ENCODE assay signal across 10 cellular contexts in the genomic region with DNA sequence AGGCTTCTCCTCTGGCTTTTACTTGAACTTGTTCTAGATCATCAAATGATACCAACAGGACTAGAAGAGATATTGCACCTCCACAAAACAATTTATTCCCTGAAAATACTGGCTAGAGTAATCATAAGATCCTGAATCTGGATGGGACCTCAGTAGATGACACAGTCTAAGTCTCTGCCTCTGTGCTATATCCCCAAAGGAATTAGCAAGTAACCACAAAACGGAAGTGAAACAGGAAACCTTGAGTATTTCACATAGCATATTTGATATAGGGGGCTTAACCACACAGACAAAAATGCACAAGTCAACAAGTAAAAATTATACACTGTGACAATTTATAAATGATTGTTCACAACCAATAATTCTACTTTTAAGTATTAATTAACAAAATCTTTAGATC.
DNase-seq lines count a peak whose midpoint lies in the region; ATAC-seq, FAIRE-seq and TF ChIP-seq lines count a peak whose summit lies in the region.
"Had no signal": no experiment of that assay in that cellular context is flagged by ENCODE, and none has a peak within 500 bp of the region (broad histone marks: within the 10 kb centered on the region; RNA-seq: fewer than 3 reads in every experiment).

No MANE protein-coding gene starts in this region.

- no peak for TF ChIP-seq EP300 in K562 (IDR thresholded peaks at IDR 0.05; ENCODE audit: low read length)

- no peak for DNase-seq in Calu3
- DNase-seq in KG1 (lab: John Stamatoyannopoulos, UW) = peak; percentile 32
- DNase-seq in K562 (ENCODE audit: extremely low read depth in 1 of 4, low spot score in 3 of 4) = no peak
- DNase-seq in NCI-H82 (lab: John Stamatoyannopoulos, UW) = no peak
- no peak for DNase-seq in posterior vena cava (ENCODE audit: low spot score)
- DNase-seq in NCI-H510A treated with DMSO at 0.1 percent for 48 hours (lab: John Stamatoyannopoulos, UW) = no peak
- DNase-seq: activated T-cell treated with anti-CD3 and anti-CD28 coated beads, Interleukin-2, amount 50 U/mL, for 72 hours had no signal

- H3K9me3 ChIP-seq in K562 (replicated peaks; ENCODE audit: control insufficient read depth, insufficient read depth, low read depth, low read length) = no peaks in the 10 kb centered on the region

- CTCF ChIA-PET in Calu3 (lab: Charles Lee) = no interaction called here
- CTCF ChIA-PET in K562 (lab: Yijun Ruan, JAX; ENCODE audit: low intra/inter-chr PET ratio) = no interaction called here

- no peak overlapping the region for H3K27ac ChIP-seq in K562 (ENCODE audit: extremely low read depth, low read depth, low read length)

- H3K27me3 Mint-ChIP-seq in Calu3 (ENCODE audit: unreplicated experiment) = no peaks in the 10 kb centered on the region

- POLR2A ChIA-PET in K562 (lab: Yijun Ruan, JAX) = interaction anchor here (0.6 kb wide), 1 partner anchor 89 kb away, joined by 3 read pairs; no protein-coding TSS in a partner anchor

- H3K36me3 Mint-ChIP-seq in Calu3 (ENCODE audit: insufficient read depth, unreplicated experiment) = peaks cover 5% of the 10 kb centered on the region
- H3K36me3 Mint-ChIP-seq: natural killer cell treated with Interleukin-12 subunit alpha and Interleukin-12 subunit beta and Interleukin-15 and Interleukin-18, amount 100 ng/mL, for 72 hours had no signal

- no peaks in the 10 kb centered on the region for H4K20me1 ChIP-seq in K562 (replicated peaks; ENCODE audit: control insufficient read depth, insufficient read depth, low read length)

- H3K27me3 ChIP-seq in K562 (ENCODE audit: control insufficient read depth in 2 of 2, insufficient read depth in 2 of 2, low read length in 2 of 2) = no peaks in the 10 kb centered on the region

- H3K4me2 ChIP-seq in K562 (ENCODE audit: insufficient read depth, low read length) = no peak overlapping the region

- ATAC-seq in GM21526 (IDR thresholded peaks at IDR 0.05; ENCODE audit: low FRiP score, unreplicated experiment) = peak; percentile 70
- no peak for ATAC-seq in K562
- ATAC-seq in GM21528 (IDR thresholded peaks at IDR 0.05; ENCODE audit: low FRiP score, unreplicated experiment) = no peak
- ATAC-seq: activated T-cell treated with anti-CD3 and anti-CD28 coated beads, Interleukin-2, amount 50 U/mL, for 72 hours; natural killer cell treated with Interleukin-12 subunit alpha and Interleukin-12 subunit beta and Interleukin-15 and Interleukin-18, amount 100 ng/mL, for 72 hours had no signal

- H3K9me1 ChIP-seq in K562 (ENCODE audit: control insufficient read depth, insufficient read depth, low read length) = no peaks in the 10 kb centered on the region

- H3K9ac ChIP-seq in K562 (ENCODE audit: insufficient read depth in 1 of 2, low read depth in 2 of 2, low read length in 2 of 2) = no peak overlapping the region

- no peak overlapping the region for H2AFZ ChIP-seq in K562 (ENCODE audit: low read depth, low read length)

- in situ Hi-C loops in K562 (cut with MboI) = no loop called here

- TF ChIP-seq POLR2A in K562 (conservative IDR thresholded peaks at IDR 0.05) = no peak

- no peaks in the 10 kb centered on the region for H3K79me2 ChIP-seq in K562 (ENCODE audit: control insufficient read depth, insufficient read depth, low read length)

- H3K9me3 Mint-ChIP-seq in Calu3 (ENCODE audit: low read depth, unreplicated experiment) = no peaks in the 10 kb centered on the region
- H3K9me3 Mint-ChIP-seq: activated T-cell treated with anti-CD3 and anti-CD28 coated beads, Interleukin-2, amount 50 U/mL, for 72 hours; natural killer cell treated with Interleukin-12 subunit alpha and Interleukin-12 subunit beta and Interleukin-15 and Interleukin-18, amount 100 ng/mL, for 72 hours had no signal

- H3K27ac Mint-ChIP-seq in Calu3 (ENCODE audit: unreplicated experiment) = peak overlapping the region; percentile 48
- H3K27ac Mint-ChIP-seq: activated T-cell treated with anti-CD3 and anti-CD28 coated beads, Interleukin-2, amount 50 U/mL, for 72 hours; natural killer cell treated with Interleukin-12 subunit alpha and Interleukin-12 subunit beta and Interleukin-15 and Interleukin-18, amount 100 ng/mL, for 72 hours had no signal

- no peak for FAIRE-seq in K562 (lab: Jason Lieb, UNC)

- no peak for TF ChIP-seq RAD21 in K562 (CRISPR knock-in tag; conservative IDR thresholded peaks at IDR 0.05 in 1 of 2, IDR thresholded peaks at IDR 0.05 in 1 of 2)

- intact Hi-C loops in Calu3 (cut with micrococcal nuclease; ENCODE audit: unreplicated experiment) = no loop called here
- intact Hi-C loops in K562 (cut with micrococcal nuclease) = no loop called here
- intact Hi-C loops in posterior vena cava (cut with DNase I) = no loop called here

- no peaks in the 10 kb centered on the region for H3K4me1 ChIP-seq in K562 (replicated peaks in 1 of 2; ENCODE audit: control insufficient read depth in 2 of 2, insufficient read depth in 2 of 2, low read length in 2 of 2)

- BruUV-seq in Calu3 (replicated peaks; lab: Mats Ljungman, UMichigan) = no TSS peak
- no TSS peak for BruUV-seq in K562 (replicated peaks; lab: Mats Ljungman, UMichigan)

- H3K4me3 Mint-ChIP-seq in Calu3 (ENCODE audit: low read depth, unreplicated experiment) = no peak overlapping the region
- H3K4me3 Mint-ChIP-seq: activated T-cell treated with anti-CD3 and anti-CD28 coated beads, Interleukin-2, amount 50 U/mL, for 72 hours; natural killer cell treated with Interleukin-12 subunit alpha and Interleukin-12 subunit beta and Interleukin-15 and Interleukin-18, amount 100 ng/mL, for 72 hours had no signal

- WGBS in K562 (ENCODE audit: insufficient coverage, low coverage, missing lambda C conversion rate) = 0% methylated on average over 1 of the region's 1 CpG

- TF ChIP-seq CTCF in Calu3 (IDR thresholded peaks at IDR 0.05; ENCODE audit: unreplicated experiment) (no peak), K562 (IDR thresholded peaks at IDR 0.05 in 2 of 3, conservative IDR thresholded peaks at IDR 0.05 in 1 of 3; ENCODE audit: insufficient read depth in 2 of 3, low read depth in 1 of 3, low read length in 3 of 3) (no peak)

- H3K4me1 Mint-ChIP-seq in Calu3 (ENCODE audit: low read depth, unreplicated experiment) = peaks cover 30% of the 10 kb centered on the region

- no peak overlapping the region for H3K4me3 ChIP-seq in K562

- no peaks in the 10 kb centered on the region for H3K36me3 ChIP-seq in K562 (ENCODE audit: control insufficient read depth, insufficient read depth, low read length)

TF ChIP-seq in K562, 482 proteins besides CTCF, POLR2A, EP300 and RAD21:
- TF ChIP-seq ILK (tag; IDR thresholded peaks at IDR 0.05; ENCODE audit: borderline replicate concordance, low read depth) (no peak), ASH1L (IDR thresholded peaks at IDR 0.05; ENCODE audit: borderline replicate concordance, low read depth, partially characterized antibody) (no peak), SPI1 (IDR thresholded peaks at IDR 0.05; ENCODE audit: borderline replicate concordance, low read depth, low read length) (peak; percentile 37; the same call in 1 of the 2 replicates), ZNF79 (CRISPR knock-in tag; IDR thresholded peaks at IDR 0.05; ENCODE audit: low read depth) (0 out of 2 replicates have a peak, but pooled peaks have one; percentile 52), RUNX1 (IDR thresholded peaks at IDR 0.05; ENCODE audit: low read depth) (no peak)
